In the genomic region with DNA sequence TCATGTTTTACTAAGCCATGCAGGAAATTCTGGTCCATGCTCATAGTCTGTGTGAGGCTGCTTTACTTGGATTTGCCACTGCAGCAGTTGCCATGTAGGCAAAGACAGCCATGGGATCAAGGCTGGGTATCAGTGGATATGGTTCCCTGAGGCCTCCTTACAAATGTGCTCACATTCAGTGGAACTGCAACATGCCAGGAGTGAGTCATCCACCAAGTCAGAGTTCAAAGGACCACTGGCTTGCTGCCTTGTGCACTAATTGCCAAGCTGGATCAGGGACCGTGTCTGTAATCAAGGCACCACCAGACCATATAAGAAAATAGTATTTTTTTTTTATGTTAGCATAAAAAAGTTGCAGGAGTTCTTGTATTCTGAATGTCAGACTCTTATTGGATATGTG, we compare ENCODE assay signal across 15 cellular contexts.
"Had no signal": no experiment of that assay in that cellular context is flagged by ENCODE, and none has a peak within 500 bp of the region (broad histone marks: within the 10 kb centered on the region; RNA-seq: fewer than 3 reads in every experiment).

No MANE protein-coding gene starts in this region.

- H3K36me3 ChIP-seq: prostate gland, upper lobe of right lung had no signal

- H3K27ac Mint-ChIP-seq: memory B cell; nephron progenitor cell; T-helper 1 cell treated with Interleukin-12 subunit alpha and Interleukin-12 subunit beta and Interleukin-4 antibody, amounts not matched to agents 30 μg/mL and 1 μg/mL, for 36 hours; WTC11 had no signal

- H3K27ac ChIP-seq: epithelial cell of prostate, prostate gland, upper lobe of right lung had no signal

- H3K4me3 Mint-ChIP-seq: memory B cell; nephron progenitor cell; T-helper 1 cell treated with Interleukin-12 subunit alpha and Interleukin-12 subunit beta and Interleukin-4 antibody, amounts not matched to agents 30 μg/mL and 1 μg/mL, for 36 hours; WTC11 had no signal

- H3K9me3 Mint-ChIP-seq: T-helper 1 cell treated with Interleukin-12 subunit alpha and Interleukin-12 subunit beta and Interleukin-4 antibody, amounts not matched to agents 30 μg/mL and 1 μg/mL, for 36 hours had no signal

- H3K4me1 ChIP-seq: prostate gland, upper lobe of right lung had no signal

- H3K27me3 ChIP-seq: upper lobe of right lung had no signal

- H3K9me3 ChIP-seq: prostate gland, upper lobe of right lung had no signal

- DNase-seq: activated CD4-positive, alpha-beta T cell treated with anti-CD3 and anti-CD28 coated beads for 48 hours; activated naive CD4-positive, alpha-beta T cell treated with Interleukin-2 at 50 U/mL for 16 hours; central memory CD4-positive, alpha-beta T cell; cortex of kidney; effector CD8-positive, alpha-beta T cell; nephron progenitor cell; stimulated activated naive CD4-positive, alpha-beta T cell; substantia nigra; upper lobe of right lung had no signal

- H3K4me3 ChIP-seq: prostate gland, upper lobe of right lung had no signal

- H3K4me1 Mint-ChIP-seq: memory B cell, nephron progenitor cell, WTC11 had no signal

- ATAC-seq: sciatic nerve, upper lobe of right lung, WTC11 had no signal
